Comparison of ENCODE assay signal across 12 cellular contexts in the genomic region with DNA sequence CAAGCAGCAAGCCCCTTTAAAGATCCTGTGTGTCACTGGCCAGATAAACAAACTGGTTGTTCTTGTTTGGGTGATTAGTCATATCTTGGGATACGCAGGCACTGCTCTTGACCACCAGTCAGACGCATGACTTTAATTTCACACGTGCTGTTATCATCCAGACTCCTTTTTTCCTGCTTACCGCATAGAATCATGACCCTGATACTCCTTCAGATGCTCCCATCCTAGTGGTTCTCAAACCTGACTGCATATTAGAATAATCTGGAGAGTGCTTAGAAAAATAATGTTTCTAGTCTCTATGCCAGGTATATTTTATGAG.
DNase-seq lines count a peak whose midpoint lies in the region; ATAC-seq, FAIRE-seq and TF ChIP-seq lines count a peak whose summit lies in the region.
"Had no signal": no experiment of that assay in that cellular context is flagged by ENCODE, and none has a peak within 500 bp of the region (broad histone marks: within the 10 kb centered on the region; RNA-seq: fewer than 3 reads in every experiment).

No MANE protein-coding gene starts in this region.

- no peaks in the 10 kb centered on the region for H3K4me1 ChIP-seq in small intestine (ENCODE audit: control insufficient read depth in 2 of 2, insufficient read depth in 1 of 2, low read depth in 1 of 2, low read length in 1 of 2)

- H3K27ac ChIP-seq in RWPE1 (no peak overlapping the region), small intestine (ENCODE audit: low read depth in 1 of 2, low read length in 1 of 2) (no peak overlapping the region)
- H3K27ac ChIP-seq: SK-N-MC had no signal

- TF ChIP-seq CTCF in Calu3 (IDR thresholded peaks at IDR 0.05; ENCODE audit: unreplicated experiment) = no peak
- TF ChIP-seq CTCF in RWPE1 (conservative IDR thresholded peaks at IDR 0.05; ENCODE audit: low read depth) = no peak
- no peak for TF ChIP-seq CTCF in nephron (IDR thresholded peaks at IDR 0.05; ENCODE audit: unreplicated experiment in 3 of 3)
- no peak for TF ChIP-seq CTCF in GM10248 (IDR thresholded peaks at IDR 0.05; ENCODE audit: control extremely low read depth, extremely low read depth, low read depth, missing control alignments)

- intact Hi-C loops in Calu3 (cut with micrococcal nuclease; ENCODE audit: unreplicated experiment) = loop anchor here (2.0 to 5.0 kb wide), 3 partner anchors 40 to 142 kb away; a partner anchor contains a TSS
- intact Hi-C loops in activated CD4-positive, alpha-beta memory T cell treated with anti-CD3 and anti-CD28 coated beads for 36 hours (cut with micrococcal nuclease) = no loop called here

- CTCF ChIA-PET in Calu3 (lab: Charles Lee) = interaction anchor here (0.9 to 1.7 kb wide), 3 partner anchors 64 to 142 kb away, joined by 3 read pairs; a partner anchor contains a TSS
- CTCF ChIA-PET in RWPE1 (lab: Yijun Ruan, JAX) = no interaction called here
- CTCF ChIA-PET in activated CD4-positive, alpha-beta memory T cell treated with anti-CD3 and anti-CD28 coated beads for 36 hours (lab: Charles Lee) = interaction anchor here (1.7 kb wide), 1 partner anchor 168 kb away, joined by 5 read pairs; no protein-coding TSS in a partner anchor
- CTCF ChIA-PET in GM10248 (lab: Yijun Ruan, JAX) = interaction anchor here (1.4 kb wide), 1 partner anchor 303 kb away, joined by 3 read pairs; no protein-coding TSS in a partner anchor

- H3K36me3 ChIP-seq in small intestine (ENCODE audit: control insufficient read depth in 2 of 2, insufficient read depth in 2 of 2, low read length in 2 of 2) = no peaks in the 10 kb centered on the region

- H3K36me3 Mint-ChIP-seq in Calu3 (ENCODE audit: insufficient read depth, unreplicated experiment) (peaks cover 13% of the 10 kb centered on the region), nephron (ENCODE audit: low read depth) (peaks cover 53% of the 10 kb centered on the region)
- H3K36me3 Mint-ChIP-seq in activated CD4-positive, alpha-beta memory T cell treated with anti-CD3 and anti-CD28 coated beads for 36 hours = no peaks in the 10 kb centered on the region

- DNase-seq in Calu3 (peak; percentile 40), RWPE1 (ENCODE audit: low spot score) (peak; percentile 72), fibroblast of gingiva (ENCODE audit: low read depth) (peak; percentile 49), GM10248 (ENCODE audit: extremely low spot score) (no peak), small intestine (no peak)
- no peak for DNase-seq in activated CD4-positive, alpha-beta memory T cell treated with anti-CD3 and anti-CD28 coated beads for 36 hours
- DNase-seq: activated CD4-positive, alpha-beta T cell treated with anti-CD3 and anti-CD28 coated beads, Interleukin-2, amount 50 U/mL, for 48 hours; CD4-positive, alpha-beta memory T cell; NCI-H2081 had no signal

- ATAC-seq in HG02798 (IDR thresholded peaks at IDR 0.05; ENCODE audit: poor library complexity, unreplicated experiment) = no peak

- H3K4me1 Mint-ChIP-seq in Calu3 (ENCODE audit: low read depth, unreplicated experiment) (peaks cover 77% of the 10 kb centered on the region), nephron (peaks cover 33% of the 10 kb centered on the region)
- no peaks in the 10 kb centered on the region for H3K4me1 Mint-ChIP-seq in activated CD4-positive, alpha-beta memory T cell treated with anti-CD3 and anti-CD28 coated beads for 36 hours (ENCODE audit: low read depth)
- H3K4me1 Mint-ChIP-seq: CD4-positive, alpha-beta memory T cell had no signal

- no peaks in the 10 kb centered on the region for H3K27me3 ChIP-seq in small intestine (ENCODE audit: control insufficient read depth in 2 of 2, insufficient read depth in 2 of 2, low read length in 2 of 2)

- H3K27ac Mint-ChIP-seq in Calu3 (ENCODE audit: unreplicated experiment) (peak overlapping the region; percentile 79), nephron (peak overlapping the region in 2 of 3 experiments; percentile 4 to 18)
- H3K27ac Mint-ChIP-seq in activated CD4-positive, alpha-beta memory T cell treated with anti-CD3 and anti-CD28 coated beads for 36 hours = no peak overlapping the region
- H3K27ac Mint-ChIP-seq: CD4-positive, alpha-beta memory T cell had no signal

- no TSS peak for BruUV-seq in Calu3 (replicated peaks; lab: Mats Ljungman, UMichigan)

- POLR2A ChIA-PET in RWPE1 (lab: Yijun Ruan, JAX; ENCODE audit: low non-redundant PET) = no interaction called here
- POLR2A ChIA-PET in activated CD4-positive, alpha-beta memory T cell treated with anti-CD3 and anti-CD28 coated beads for 36 hours (lab: Charles Lee) = no interaction called here
- POLR2A ChIA-PET in GM10248 (lab: Yijun Ruan, JAX) = no interaction called here

- H3K4me3 ChIP-seq in small intestine (ENCODE audit: low read depth in 1 of 2, low read length in 2 of 2) = no peak overlapping the region
- H3K4me3 ChIP-seq: SK-N-MC had no signal

- H3K4me3 Mint-ChIP-seq in Calu3 (ENCODE audit: low read depth, unreplicated experiment) (peak overlapping the region; percentile 35), nephron (no peak overlapping the region)
- H3K4me3 Mint-ChIP-seq in activated CD4-positive, alpha-beta memory T cell treated with anti-CD3 and anti-CD28 coated beads for 36 hours = no peak overlapping the region
- H3K4me3 Mint-ChIP-seq: CD4-positive, alpha-beta memory T cell had no signal

- 26 to 48% (median 37%) methylated on average over 4 of the region's 4 CpGs for WGBS in small intestine, 3 donors

- H3K27me3 Mint-ChIP-seq in Calu3 (ENCODE audit: unreplicated experiment) = no peaks in the 10 kb centered on the region
- H3K27me3 Mint-ChIP-seq in nephron (ENCODE audit: low read depth) = no peaks in the 10 kb centered on the region
- no peaks in the 10 kb centered on the region for H3K27me3 Mint-ChIP-seq in activated CD4-positive, alpha-beta memory T cell treated with anti-CD3 and anti-CD28 coated beads for 36 hours

- H3K9me3 Mint-ChIP-seq in Calu3 (ENCODE audit: low read depth, unreplicated experiment) (peaks cover 6% of the 10 kb centered on the region), nephron (peaks cover 15% of the 10 kb centered on the region)
- no peaks in the 10 kb centered on the region for H3K9me3 Mint-ChIP-seq in activated CD4-positive, alpha-beta memory T cell treated with anti-CD3 and anti-CD28 coated beads for 36 hours
- H3K9me3 Mint-ChIP-seq: CD4-positive, alpha-beta memory T cell had no signal

- no peak for FAIRE-seq in small intestine (lab: Jason Lieb, UNC)

- no peaks in the 10 kb centered on the region for H3K9me3 ChIP-seq in small intestine (ENCODE audit: control insufficient read depth, low read depth)

Comparison
In these comparisons a context has a peak if more than half of its experiments do, and no peak if none do; other contexts are left out.
1. DNase-seq: peak in Calu3 (single experiment), RWPE1 (single experiment) and fibroblast of gingiva (single experiment); none in activated CD4-positive, alpha-beta memory T cell treated with anti-CD3 and anti-CD28 coated beads for 36 hours (single experiment), GM10248 (single experiment) and small intestine (single experiment).